In the genomic region with DNA sequence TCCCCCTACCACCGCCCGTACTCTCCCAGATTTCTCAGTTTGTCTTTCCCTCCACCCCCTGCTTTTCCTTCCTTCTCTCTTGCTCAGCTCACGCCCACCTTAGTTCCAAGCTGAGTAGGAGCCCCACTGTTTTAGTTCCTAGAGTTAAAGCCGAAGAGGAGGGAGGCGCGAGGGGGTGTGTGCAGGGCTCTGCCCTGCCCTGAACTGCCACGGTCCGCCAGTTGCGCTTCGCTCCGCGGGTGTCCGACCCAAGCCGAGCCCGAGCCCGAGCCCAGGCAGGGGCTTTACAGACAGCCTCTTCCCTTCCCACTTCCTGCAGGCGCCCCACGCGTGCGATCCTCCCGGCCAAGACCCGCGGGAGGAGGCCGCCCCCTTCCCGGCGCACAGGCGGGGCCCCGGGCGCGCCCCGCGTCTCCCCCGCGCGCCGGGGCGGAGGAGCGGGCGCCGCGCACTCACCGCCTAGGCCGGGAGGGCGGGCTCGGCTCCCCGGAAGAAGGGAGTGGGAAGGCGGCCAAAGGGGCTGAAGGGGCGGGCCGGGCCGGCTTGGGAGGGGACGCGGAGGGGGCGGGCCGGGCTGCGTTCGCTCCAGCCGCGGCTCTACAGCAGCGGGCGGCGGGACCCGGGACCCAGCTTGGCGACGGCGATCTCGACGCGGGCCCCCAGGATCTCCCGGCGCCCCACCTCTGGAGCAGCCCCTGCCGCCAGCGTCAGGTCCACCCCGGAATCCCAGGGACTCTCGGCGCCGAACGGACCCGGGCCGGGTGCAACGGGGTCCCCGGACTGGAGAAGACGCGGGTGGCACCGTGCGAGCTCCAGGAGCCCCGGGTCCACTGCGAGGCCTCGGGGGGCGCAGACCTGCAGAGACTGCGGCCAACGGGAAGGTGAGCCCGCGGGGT, we compare ENCODE assay signal across 8 cellular contexts. TPM values are rescaled to one million over a fixed set of nuclear protein-coding genes. Genes with fewer than 3 reads are reported as not detected.
DNase-seq lines count a peak whose midpoint lies in the region; ATAC-seq and TF ChIP-seq lines count a peak whose summit lies in the region.

A gene with protein sequence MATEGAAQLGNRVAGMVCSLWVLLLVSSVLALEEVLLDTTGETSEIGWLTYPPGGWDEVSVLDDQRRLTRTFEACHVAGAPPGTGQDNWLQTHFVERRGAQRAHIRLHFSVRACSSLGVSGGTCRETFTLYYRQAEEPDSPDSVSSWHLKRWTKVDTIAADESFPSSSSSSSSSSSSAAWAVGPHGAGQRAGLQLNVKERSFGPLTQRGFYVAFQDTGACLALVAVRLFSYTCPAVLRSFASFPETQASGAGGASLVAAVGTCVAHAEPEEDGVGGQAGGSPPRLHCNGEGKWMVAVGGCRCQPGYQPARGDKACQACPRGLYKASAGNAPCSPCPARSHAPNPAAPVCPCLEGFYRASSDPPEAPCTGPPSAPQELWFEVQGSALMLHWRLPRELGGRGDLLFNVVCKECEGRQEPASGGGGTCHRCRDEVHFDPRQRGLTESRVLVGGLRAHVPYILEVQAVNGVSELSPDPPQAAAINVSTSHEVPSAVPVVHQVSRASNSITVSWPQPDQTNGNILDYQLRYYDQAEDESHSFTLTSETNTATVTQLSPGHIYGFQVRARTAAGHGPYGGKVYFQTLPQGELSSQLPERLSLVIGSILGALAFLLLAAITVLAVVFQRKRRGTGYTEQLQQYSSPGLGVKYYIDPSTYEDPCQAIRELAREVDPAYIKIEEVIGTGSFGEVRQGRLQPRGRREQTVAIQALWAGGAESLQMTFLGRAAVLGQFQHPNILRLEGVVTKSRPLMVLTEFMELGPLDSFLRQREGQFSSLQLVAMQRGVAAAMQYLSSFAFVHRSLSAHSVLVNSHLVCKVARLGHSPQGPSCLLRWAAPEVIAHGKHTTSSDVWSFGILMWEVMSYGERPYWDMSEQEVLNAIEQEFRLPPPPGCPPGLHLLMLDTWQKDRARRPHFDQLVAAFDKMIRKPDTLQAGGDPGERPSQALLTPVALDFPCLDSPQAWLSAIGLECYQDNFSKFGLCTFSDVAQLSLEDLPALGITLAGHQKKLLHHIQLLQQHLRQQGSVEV (plus strand): TSS at position 572 of the 896 bp plus-strand sequence. CDS start 8,152 bp downstream, outside the sequence.

- no peaks in the 10 kb centered on the region for H3F3A ChIP-seq in SU-DHL-6 (ENCODE audit: insufficient read depth)

- H4K20me1 ChIP-seq in SU-DHL-6 (ENCODE audit: low read depth, low read length): no peaks in the 10 kb centered on the region

- peak within 1 kb of the TSS; percentile 86 to 96 (median 92) for H3K27ac Mint-ChIP-seq in CD4-positive, alpha-beta memory T cell

- H3K27me3 ChIP-seq in CD4-positive, alpha-beta memory T cell (ENCODE audit: insufficient read depth, low read length): no peaks in the 10 kb centered on the region
- H3K27me3 ChIP-seq in SU-DHL-6 (ENCODE audit: low read length): no peaks in the 10 kb centered on the region
- no peaks in the 10 kb centered on the region for H3K27me3 ChIP-seq in right atrium auricular region

- H3K4me2 ChIP-seq in SU-DHL-6 (ENCODE audit: low read depth, low read length, poor library complexity, severe bottlenecking): peak within 1 kb of the TSS; percentile 84

- peak; percentile 50 for ATAC-seq in GM21367 (IDR thresholded peaks at IDR 0.05; ENCODE audit: unreplicated experiment)

- peak within 1 kb of the TSS; percentile 27 for H3K27ac ChIP-seq in CD4-positive, alpha-beta memory T cell (ENCODE audit: low read depth, low read length)
- H3K27ac ChIP-seq in SU-DHL-6 (ENCODE audit: low read depth, low read length): peak within 1 kb of the TSS; percentile 40
- peak within 1 kb of the TSS; percentile 41 to 57 for H3K27ac ChIP-seq in right atrium auricular region

- H3K9ac ChIP-seq in SU-DHL-6 (ENCODE audit: low read length): peak within 1 kb of the TSS; percentile 65

- H3K4me3 Mint-ChIP-seq in CD4-positive, alpha-beta memory T cell: peak within 1 kb of the TSS; percentile 93 to 98 (median 97)

- H3K4me1 ChIP-seq in CD4-positive, alpha-beta memory T cell (ENCODE audit: insufficient read depth, low read length): peaks cover 24% of the 10 kb centered on the region
- H3K4me1 ChIP-seq in right atrium auricular region: peaks cover 0 to 17% of the 10 kb centered on the region in 2 donors

- H3K36me3 ChIP-seq in CD4-positive, alpha-beta memory T cell (ENCODE audit: insufficient read depth, low read length): no peaks in the 10 kb centered on the region
- H3K36me3 ChIP-seq in SU-DHL-6 (ENCODE audit: low read length) (no peaks in the 10 kb centered on the region), right atrium auricular region (no peaks in the 10 kb centered on the region)

- TF ChIP-seq CTCF in SU-DHL-6 (IDR thresholded peaks at IDR 0.05; ENCODE audit: insufficient read depth, low read length, poor library complexity, severe bottlenecking): no peak
- TF ChIP-seq CTCF in right atrium auricular region (IDR thresholded peaks at IDR 0.05): no peak

- intact Hi-C loops in CD4-positive, alpha-beta memory T cell (cut with micrococcal nuclease): loop anchor here (1.0 to 10.0 kb wide), 7 partner anchors 12 to 880 kb away; a partner anchor contains a TSS

- H3K27me3 Mint-ChIP-seq in CD4-positive, alpha-beta memory T cell: no peaks in the 10 kb centered on the region

- H3K9me3 Mint-ChIP-seq in CD4-positive, alpha-beta memory T cell: no peaks in the 10 kb centered on the region

- H3K79me2 ChIP-seq in SU-DHL-6 (ENCODE audit: insufficient read depth, low read length): no peaks in the 10 kb centered on the region

- H2AFZ ChIP-seq in SU-DHL-6 (ENCODE audit: low read depth, low read length, severe bottlenecking): peak within 1 kb of the TSS; percentile 83

- no peaks in the 10 kb centered on the region for H3K9me2 ChIP-seq in SU-DHL-6 (replicated peaks; ENCODE audit: insufficient read depth, low read length)

- no peaks in the 10 kb centered on the region for H3K9me3 ChIP-seq in CD4-positive, alpha-beta memory T cell (ENCODE audit: control insufficient read depth in 1 of 2, low read length in 2 of 2)
- no peaks in the 10 kb centered on the region for H3K9me3 ChIP-seq in SU-DHL-6 (ENCODE audit: insufficient read depth, low read length)
- H3K9me3 ChIP-seq in right atrium auricular region: no peaks in the 10 kb centered on the region

- H3K36me3 Mint-ChIP-seq in CD4-positive, alpha-beta memory T cell: peaks cover 0 to 5% of the 10 kb centered on the region in 2 donors

- peak; percentile 47 to 63 (median 56) for DNase-seq in CD4-positive, alpha-beta memory T cell
- peak; percentile 27 for DNase-seq in HT1080 (ENCODE audit: low read depth)
- peak in 29 of 56 donors; percentile 10 to 70 (median 56) for DNase-seq in amygdala (lab: John Stamatoyannopoulos, UW)
- no peak for DNase-seq in right atrium auricular region (ENCODE audit: low spot score)
- DNase-seq in putamen (ENCODE audit: low spot score): peak; percentile 72
- DNase-seq in NCI-H2107 (lab: John Stamatoyannopoulos, UW): no peak

- POLR2A ChIA-PET in CD4-positive, alpha-beta memory T cell (lab: Charles Lee; ENCODE audit: partially characterized antibody): interaction anchor here (0.6 to 3.2 kb wide), 19 partner anchors 12 to 1117 kb away, joined by 3 to 74 read pairs (median 3); a partner anchor contains a TSS

- CTCF ChIA-PET in CD4-positive, alpha-beta memory T cell (lab: Charles Lee; ENCODE audit: partially characterized antibody): interaction anchor here (1.0 to 3.1 kb wide), 12 partner anchors 11 to 361 kb away, joined by 3 to 32 read pairs (median 8); no protein-coding TSS in a partner anchor

- H3K4me3 ChIP-seq in CD4-positive, alpha-beta memory T cell (ENCODE audit: low read length in 2 of 2): peak within 1 kb of the TSS; percentile 81 to 90
- H3K4me3 ChIP-seq in SU-DHL-6 (ENCODE audit: insufficient read depth, low read length, poor library complexity, severe bottlenecking) (peak within 1 kb of the TSS; percentile 66), right atrium auricular region (peak within 1 kb of the TSS; percentile 57 to 63)

- peaks cover 13 to 34% (median 20%) of the 10 kb centered on the region in 4 donors for H3K4me1 Mint-ChIP-seq in CD4-positive, alpha-beta memory T cell

RNA-seq across cellular contexts. Expression of the gene that starts here (rescaled TPM):
- 10 to 100 TPM; 48.4 to 65.0 TPM for total RNA-seq in CD4-positive, alpha-beta memory T cell
- polyA plus RNA-seq in CD4-positive, alpha-beta memory T cell: 10 to 100 TPM; 14.2 to 27.4 TPM
- 1.5 and 4.0 TPM in 2 replicates for total RNA-seq in HT1080 (2014; rRNA removed; shearing (Covaris generic))
- 2.7 and 3.8 TPM in 2 replicates for polyA plus RNA-seq in HT1080 (2015; cell fraction: cytosol; rRNA removed)
- 8.2 and 11.4 TPM in 2 replicates for polyA plus RNA-seq in HT1080 (2015; cell fraction: nucleus; rRNA removed)
- total RNA-seq in right atrium auricular region: 10 to 100 TPM in 1 of 2 donors, 1 to 10 TPM in 1; 8.2 to 19.4 TPM

Comparison
In these comparisons a context has a peak if more than half of its experiments do, and no peak if none do; other contexts are left out.
1. DNase-seq: peak in CD4-positive, alpha-beta memory T cell (5 of 5), HT1080 (single experiment), amygdala (29 of 56) and putamen (single experiment); none in right atrium auricular region (single experiment) and NCI-H2107 (single experiment).
2. Peak in every context shown above with its lines, with median percentiles within 50 percentile points of each other: H3K27ac ChIP-seq and H3K4me3 ChIP-seq.